ENCODE assay signal across 9 cellular contexts in genomic region chr21:22575165-22575584, GRCh38.
DNase-seq lines count a peak whose midpoint lies in the region; ATAC-seq and TF ChIP-seq lines count a peak whose summit lies in the region.
"Had no signal": no experiment of that assay in that cellular context is flagged by ENCODE, and none has a peak within 500 bp of the region (broad histone marks: within the 10 kb centered on the region; RNA-seq: fewer than 3 reads in every experiment).

No MANE protein-coding gene starts in this region.

- no peaks in the 10 kb centered on the region for H3K27me3 Mint-ChIP-seq in naive B cell

- peaks cover 0 to 2% (median 0%) of the 10 kb centered on the region in 7 donors for H3K9me3 Mint-ChIP-seq in naive B cell

- no peak overlapping the region for H3K27ac Mint-ChIP-seq in naive B cell

- 0 out of 2 replicates have a peak, but pooled peaks have one; percentile 15 for TF ChIP-seq CTCF in GM12874 (IDR thresholded peaks at IDR 0.05; ENCODE audit: insufficient read depth, low read depth, low read length)

- DNase-seq in NCI-H1105 treated with DMSO at 0.1 percent for 48 hours (lab: John Stamatoyannopoulos, UW) = peak; percentile 83
- DNase-seq in naive B cell = no peak
- DNase-seq in activated CD4-positive, CD25-positive, alpha-beta regulatory T cell (lab: John Stamatoyannopoulos, UW) = no peak
- no peak for DNase-seq in AG08396 (ENCODE audit: low spot score)
- DNase-seq in NCI-H2029 (lab: John Stamatoyannopoulos, UW) = no peak
- no peak for DNase-seq in activated effector memory CD4-positive, alpha-beta T cell treated with anti-CD3 and anti-CD28 coated beads, Interleukin-2, amount 50 U/mL, for 16 hours

- peaks cover 0 to 9% (median 4%) of the 10 kb centered on the region in 3 donors for H3K4me1 Mint-ChIP-seq in naive B cell

- H3K4me3 Mint-ChIP-seq in naive B cell = peak overlapping the region in 1 of 8 donors; percentile 6

- ATAC-seq in SK-N-SH treated with all-trans-retinoic acid at 6 μM for 48 hours = peak; percentile 37; the same call in 1 of the 3 replicates
- peak; percentile 55 to 61 for ATAC-seq in naive B cell (ENCODE audit: low read depth in 2 of 2)
- ATAC-seq: foreskin keratinocyte had no signal

- H3K36me3 Mint-ChIP-seq in naive B cell = no peaks in the 10 kb centered on the region

TF ChIP-seq in SK-N-SH treated with all-trans-retinoic acid at 6 μM for 48 hours, 23 proteins besides CTCF, POLR2A, EP300 and RAD21:
- TF ChIP-seq ZFP3 (CRISPR knock-in tag; IDR thresholded peaks at IDR 0.05) (no peak), BACH2 (CRISPR knock-in tag; IDR thresholded peaks at IDR 0.05; ENCODE audit: borderline replicate concordance) (no peak), ZC3H10 (CRISPR knock-in tag; IDR thresholded peaks at IDR 0.05) (no peak), ZNF565 (CRISPR knock-in tag; conservative IDR thresholded peaks at IDR 0.05; ENCODE audit: low read depth) (no peak), PPARA (CRISPR knock-in tag; IDR thresholded peaks at IDR 0.05; ENCODE audit: borderline replicate concordance) (no peak), ZNF70 (CRISPR knock-in tag; IDR thresholded peaks at IDR 0.05) (no peak), SNAI2 (CRISPR knock-in tag; IDR thresholded peaks at IDR 0.05) (no peak), PATZ1 (CRISPR knock-in tag; IDR thresholded peaks at IDR 0.05; ENCODE audit: borderline replicate concordance) (no peak), ISL1 (CRISPR knock-in tag; IDR thresholded peaks at IDR 0.05) (no peak), GLIS3 (CRISPR knock-in tag; IDR thresholded peaks at IDR 0.05) (no peak), TSHZ2 (CRISPR knock-in tag; IDR thresholded peaks at IDR 0.05) (no peak), OSR1 (CRISPR knock-in tag; IDR thresholded peaks at IDR 0.05) (no peak)
TF ChIP-seq in SK-N-SH treated with all-trans-retinoic acid at 6 μM for 48 hours: peak in this region for 0.
